ENCODE assay signal across 8 cellular contexts in the genomic region with DNA sequence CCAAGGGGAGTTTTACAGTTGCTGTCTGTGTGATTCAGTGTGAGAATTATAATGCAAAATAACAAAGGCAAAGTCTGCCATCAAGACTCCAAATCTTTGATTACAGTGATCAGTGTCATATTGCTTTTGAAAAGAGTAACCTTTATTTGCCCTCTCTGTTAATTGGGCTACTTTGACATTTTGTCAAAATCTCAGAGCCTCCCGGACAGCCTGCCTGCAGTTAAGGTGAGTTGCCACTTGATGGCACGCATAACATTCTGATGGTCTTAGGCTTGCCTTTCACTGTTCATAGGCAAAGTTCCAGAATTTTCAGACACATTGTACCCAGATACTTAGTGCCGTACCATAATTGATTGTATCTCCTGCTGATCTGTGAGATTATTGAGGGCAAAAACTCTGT.
DNase-seq lines count a peak whose midpoint lies in the region; ATAC-seq and TF ChIP-seq lines count a peak whose summit lies in the region.

No MANE protein-coding gene starts in this region.

- DNase-seq in GM03348 (ENCODE audit: low spot score): peak; percentile 11
- peak in 1 of 2 experiments; percentile 32 for DNase-seq in PC-9
- DNase-seq in islet precursor cell: peak; percentile 66
- DNase-seq in activated T-cell treated with anti-CD3 and anti-CD28 coated beads for 4 hours: no peak
- no peak for DNase-seq in stimulated activated naive CD8-positive, alpha-beta T cell treated with anti-CD3 and anti-CD28 coated beads, Interleukin-15, Interleukin-2, amounts not matched to agents 100 U/mL and 50 U/mL, for 24 hours
- no peak for DNase-seq in NCI-H2227 treated with DMSO at 0.1 percent for 48 hours (lab: John Stamatoyannopoulos, UW)

- no peak overlapping the region for H3K27ac ChIP-seq in PC-9

- H3K4me3 ChIP-seq in PC-9: no peak overlapping the region

- POLR2A ChIA-PET in PC-9 (lab: Charles Lee; ENCODE audit: unreplicated experiment): no interaction called here

- H3K9me2 ChIP-seq in PC-9 (ENCODE audit: insufficient read depth): 0 out of 2 replicates have a peak, but pooled peaks cover 3% of the 10 kb centered on the region

- BruUV-seq in PC-9 (replicated peaks; lab: Mats Ljungman, UMichigan): no TSS peak

- H3K4me1 ChIP-seq in PC-9 (replicated peaks; ENCODE audit: insufficient read depth): no peaks in the 10 kb centered on the region

- H3K79me2 ChIP-seq in PC-9 (ENCODE audit: low read depth): no peaks in the 10 kb centered on the region

- TF ChIP-seq CTCF in PC-9 (conservative IDR thresholded peaks at IDR 0.05): peak; percentile 74

- ATAC-seq in HG02610 (IDR thresholded peaks at IDR 0.05; ENCODE audit: unreplicated experiment) (peak; percentile 54), HG03378 (IDR thresholded peaks at IDR 0.05; ENCODE audit: unreplicated experiment) (no peak)
- ATAC-seq in stimulated activated naive CD8-positive, alpha-beta T cell treated with anti-CD3 and anti-CD28 coated beads, Interleukin-15, Interleukin-2, amounts not matched to agents 100 U/mL and 50 U/mL, for 24 hours: no peak

- H3F3A ChIP-seq in PC-9 (ENCODE audit: insufficient read depth, low read depth): no peaks in the 10 kb centered on the region

- H3K27me3 ChIP-seq in PC-9 (ENCODE audit: insufficient read depth, low read depth): no peaks in the 10 kb centered on the region

- H4K20me1 ChIP-seq in PC-9 (ENCODE audit: insufficient read depth): no peaks in the 10 kb centered on the region

- H3K4me2 ChIP-seq in PC-9: no peak overlapping the region

- H3K9me3 ChIP-seq in PC-9 (ENCODE audit: insufficient read depth, low read depth): no peaks in the 10 kb centered on the region

- no peak overlapping the region for H2AFZ ChIP-seq in PC-9

- CTCF ChIA-PET in PC-9 (lab: Charles Lee): no interaction called here

- intact Hi-C loops in PC-9 (cut with micrococcal nuclease; ENCODE audit: unreplicated experiment): no loop called here

- no peaks in the 10 kb centered on the region for H3K36me3 ChIP-seq in PC-9 (ENCODE audit: low read depth)

Comparison
In these comparisons a context has a peak if more than half of its experiments do, and no peak if none do; other contexts are left out.
1. DNase-seq: peak in GM03348 (single experiment) and islet precursor cell (single experiment); none in activated T-cell treated with anti-CD3 and anti-CD28 coated beads for 4 hours (single experiment), stimulated activated naive CD8-positive, alpha-beta T cell treated with anti-CD3 and anti-CD28 coated beads, Interleukin-15, Interleukin-2, amounts not matched to agents 100 U/mL and 50 U/mL, for 24 hours (single experiment) and NCI-H2227 treated with DMSO at 0.1 percent for 48 hours (single experiment).